Comparison of ENCODE assay signal across 8 cellular contexts in genomic region chr1:226912587-226913176, GRCh38. TPM values are rescaled to one million over a fixed set of nuclear protein-coding genes. Genes with fewer than 3 reads are reported as not detected.
DNase-seq lines count a peak whose midpoint lies in the region; ATAC-seq and TF ChIP-seq lines count a peak whose summit lies in the region.

No MANE protein-coding gene starts in this region.

- H3K4me3 ChIP-seq in Caco-2 (ENCODE audit: low read depth, low read length) (no peak overlapping the region), cardiac muscle cell (no peak overlapping the region)

- intact Hi-C loops in Caco-2 (cut with micrococcal nuclease; ENCODE audit: unreplicated experiment), result loop anchor here (1.0 kb wide), 2 partner anchors 32 to 525 kb away; no protein-coding TSS in a partner anchor

- CTCF ChIA-PET in Caco-2 (lab: Charles Lee), result interaction anchor here (0.6 to 1.3 kb wide), 4 partner anchors 26 to 457 kb away, joined by 3 to 4 read pairs (median 4); no protein-coding TSS in a partner anchor

- no peaks in the 10 kb centered on the region for H3K9me3 ChIP-seq in Caco-2
- no peaks in the 10 kb centered on the region for H3K9me3 ChIP-seq in cardiac muscle cell (ENCODE audit: low read depth)

- H3K27ac Mint-ChIP-seq in Caco-2 (ENCODE audit: unreplicated experiment), result no peak overlapping the region
- H3K27ac Mint-ChIP-seq in activated T-cell treated with anti-CD3 and anti-CD28 coated beads, Interleukin-2, amount 50 U/mL, for 72 hours, result no peak overlapping the region

- no peaks in the 10 kb centered on the region for H3K9me3 Mint-ChIP-seq in Caco-2 (ENCODE audit: unreplicated experiment)
- no peaks in the 10 kb centered on the region for H3K9me3 Mint-ChIP-seq in activated T-cell treated with anti-CD3 and anti-CD28 coated beads, Interleukin-2, amount 50 U/mL, for 72 hours

- H3K4me1 Mint-ChIP-seq in Caco-2 (ENCODE audit: low read depth, unreplicated experiment), result no peaks in the 10 kb centered on the region
- peaks cover 6% of the 10 kb centered on the region for H3K4me1 Mint-ChIP-seq in activated T-cell treated with anti-CD3 and anti-CD28 coated beads, Interleukin-2, amount 50 U/mL, for 72 hours (ENCODE audit: low read depth)

- no TSS peak for BruUV-seq in Caco-2 (replicated peaks; lab: Mats Ljungman, UMichigan)

- POLR2A ChIA-PET in Caco-2 (lab: Charles Lee), result no interaction called here

- H3K36me3 Mint-ChIP-seq in Caco-2 (ENCODE audit: insufficient read depth, unreplicated experiment), result peaks cover 6% of the 10 kb centered on the region
- no peaks in the 10 kb centered on the region for H3K36me3 Mint-ChIP-seq in activated T-cell treated with anti-CD3 and anti-CD28 coated beads, Interleukin-2, amount 50 U/mL, for 72 hours (ENCODE audit: insufficient read depth in 2 of 2)

- TF ChIP-seq CTCF in Caco-2 (IDR thresholded peaks at IDR 0.05; ENCODE audit: insufficient read depth in 1 of 2, low read depth in 1 of 2, low read length in 1 of 2, severe bottlenecking in 1 of 2, unreplicated experiment in 1 of 2) (peak; percentile 71 to 91), cardiac muscle cell (IDR thresholded peaks at IDR 0.05; ENCODE audit: low read depth, low read length) (peak; percentile 70)

- DNase-seq in Caco-2, result peak; percentile 82 to 85
- DNase-seq in NCI-H2107 treated with DMSO at 0.1 percent for 48 hours (lab: John Stamatoyannopoulos, UW; ENCODE audit: unreplicated experiment), result peak; percentile 86
- DNase-seq in activated T-cell treated with anti-CD3 and anti-CD28 coated beads, Interleukin-2, amount 50 U/mL, for 72 hours, result peak; percentile 46 to 48
- DNase-seq in cardiac muscle cell (ENCODE audit: low read depth in 1 of 2, low spot score in 1 of 2), result peak; percentile 56 to 78
- peak; percentile 40 for DNase-seq in retina
- no peak for DNase-seq in NCI-H1105 treated with DMSO at 0.1 percent for 48 hours (lab: John Stamatoyannopoulos, UW)

- H3K4me3 Mint-ChIP-seq in Caco-2 (ENCODE audit: unreplicated experiment), result no peak overlapping the region
- H3K4me3 Mint-ChIP-seq in activated T-cell treated with anti-CD3 and anti-CD28 coated beads, Interleukin-2, amount 50 U/mL, for 72 hours, result no peak overlapping the region

- ATAC-seq in GM21515 (IDR thresholded peaks at IDR 0.05; ENCODE audit: unreplicated experiment), result peak; percentile 53
- ATAC-seq in activated T-cell treated with anti-CD3 and anti-CD28 coated beads, Interleukin-2, amount 50 U/mL, for 72 hours (replicated peaks in 1 of 2), result peak; percentile 65 to 70
- ATAC-seq in GM21528 (IDR thresholded peaks at IDR 0.05; ENCODE audit: low FRiP score, unreplicated experiment), result no peak

- H3K4me1 ChIP-seq in Caco-2 (no peaks in the 10 kb centered on the region), cardiac muscle cell (ENCODE audit: low read depth) (no peaks in the 10 kb centered on the region)

- no peaks in the 10 kb centered on the region for H3K27me3 Mint-ChIP-seq in Caco-2 (ENCODE audit: insufficient read depth, unreplicated experiment)
- no peaks in the 10 kb centered on the region for H3K27me3 Mint-ChIP-seq in activated T-cell treated with anti-CD3 and anti-CD28 coated beads, Interleukin-2, amount 50 U/mL, for 72 hours (ENCODE audit: low read depth)

- no peaks in the 10 kb centered on the region for H3K36me3 ChIP-seq in Caco-2 (ENCODE audit: control insufficient read depth, insufficient read depth, low read length)
- H3K36me3 ChIP-seq in cardiac muscle cell, result no peaks in the 10 kb centered on the region

- H3K27me3 ChIP-seq in Caco-2 (replicated peaks; ENCODE audit: control insufficient read depth, insufficient read depth, low read length), result no peaks in the 10 kb centered on the region
- no peaks in the 10 kb centered on the region for H3K27me3 ChIP-seq in cardiac muscle cell

- no peak overlapping the region for H3K27ac ChIP-seq in cardiac muscle cell

RNA-seq across cellular contexts. Expression of gene COQ8A, which starts 27.4 kb away (rescaled TPM):
- total RNA-seq in Caco-2 (2022) (50.0 and 57.2 TPM in 2 replicates), cardiac muscle cell (34.7 and 59.7 TPM in 2 replicates)
- 10 to 100 TPM; 24.2 to 32.2 TPM for total RNA-seq in activated T-cell treated with anti-CD3 and anti-CD28 coated beads, Interleukin-2, amount 50 U/mL, for 72 hours
- 45.1 and 71.5 TPM in 2 replicates for polyA plus RNA-seq in cardiac muscle cell

RNA-seq across cellular contexts. Expression of gene PSEN2, which starts 42.3 kb away (rescaled TPM):
- total RNA-seq in Caco-2 (2022), result 34.7 and 37.5 TPM in 2 replicates
- 10 to 100 TPM; 10.7 to 11.7 TPM for total RNA-seq in activated T-cell treated with anti-CD3 and anti-CD28 coated beads, Interleukin-2, amount 50 U/mL, for 72 hours
- 34.8 and 41.3 TPM in 2 replicates for total RNA-seq in cardiac muscle cell
- 16.4 and 31.1 TPM in 2 replicates for polyA plus RNA-seq in cardiac muscle cell
